18 cellular contexts compared by ENCODE assay signal in the genomic region with DNA sequence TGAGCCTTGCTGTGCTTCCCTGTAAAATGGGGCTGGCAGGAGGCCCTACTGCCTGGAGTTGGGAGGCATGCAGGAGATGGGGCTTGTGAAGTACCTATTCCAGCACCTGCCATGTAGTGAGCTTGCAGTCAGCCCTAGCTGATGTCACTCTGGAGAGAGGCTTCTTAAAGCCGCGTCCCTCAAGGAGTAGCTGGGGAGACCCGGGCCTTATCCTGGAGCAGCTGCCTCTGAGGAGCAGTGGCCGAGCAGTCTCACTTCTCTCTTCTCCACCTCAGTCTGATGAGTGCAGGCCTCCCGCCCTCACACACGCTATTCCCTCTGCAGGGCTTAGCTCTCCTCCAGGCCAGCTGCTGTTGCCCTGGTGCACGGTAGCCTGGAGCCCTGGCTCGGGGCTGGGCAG. TPM values are rescaled to one million over a fixed set of nuclear protein-coding genes. Genes with fewer than 3 reads are reported as not detected.
A peak's percentile ranks its signal among the peaks of the same experiment; 100 is the strongest.
DNase-seq lines count a peak whose midpoint lies in the region; ATAC-seq, FAIRE-seq and TF ChIP-seq lines count a peak whose summit lies in the region.
"Had no signal": no experiment of that assay in that cellular context is flagged by ENCODE, and none has a peak within 500 bp of the region (broad histone marks: within the 10 kb centered on the region; RNA-seq: fewer than 3 reads in every experiment).

No MANE protein-coding gene starts in this region.

- no peak overlapping the region for H3K4me3 Mint-ChIP-seq in stimulated activated naive CD8-positive, alpha-beta T cell treated with anti-CD3 and anti-CD28 coated beads, Interleukin-15, amount 100 ng/mL, for 72 hours
- H3K4me3 Mint-ChIP-seq: CD8-positive, alpha-beta T cell had no signal

- H3K4me1 ChIP-seq in OCI-LY7 (ENCODE audit: insufficient read depth, low read length, poor library complexity, severe bottlenecking) (peaks cover 40% of the 10 kb centered on the region), H1 (replicated peaks in 1 of 4; ENCODE audit: control insufficient read depth in 3 of 4, insufficient read depth in 4 of 4, low read length in 3 of 4) (peaks cover 0 to 4% (median 1%) of the 10 kb centered on the region in 4 experiments; a peak in 4 of 7 replicates)

- peaks cover 2% of the 10 kb centered on the region; the same call in 1 of the 2 replicates for H3K23me2 ChIP-seq in H1 (ENCODE audit: low read depth, low read length)

- H3K4me1 Mint-ChIP-seq in stimulated activated naive CD8-positive, alpha-beta T cell treated with anti-CD3 and anti-CD28 coated beads, Interleukin-15, amount 100 ng/mL, for 72 hours: peaks cover 11% of the 10 kb centered on the region

- H3K4me2 ChIP-seq in OCI-LY7 (ENCODE audit: low read length) (no peak overlapping the region), H1 (ENCODE audit: insufficient read depth in 1 of 2, low read depth in 2 of 2, low read length in 2 of 2) (no peak overlapping the region)

- H2AFZ ChIP-seq in OCI-LY7 (ENCODE audit: low read length): no peak overlapping the region
- H2AFZ ChIP-seq in H1 (ENCODE audit: low read length): no peak overlapping the region

- no TSS peak for BruUV-seq in OCI-LY7 (replicated peaks; lab: Mats Ljungman, UMichigan)

- H2AK5ac ChIP-seq in H1 (ENCODE audit: low read depth, low read length): no peak overlapping the region

- ATAC-seq in stimulated activated naive CD8-positive, alpha-beta T cell treated with anti-CD3 and anti-CD28 coated beads, Interleukin-15, Interleukin-2, amounts not matched to agents 100 U/mL and 50 U/mL, for 24 hours: peak; percentile 7
- no peak for ATAC-seq in stimulated activated naive CD8-positive, alpha-beta T cell treated with anti-CD3 and anti-CD28 coated beads, Interleukin-15, amount 100 ng/mL, for 72 hours
- ATAC-seq in HG03108 (IDR thresholded peaks at IDR 0.05; ENCODE audit: unreplicated experiment): no peak
- ATAC-seq: CD8-positive, alpha-beta T cell; Right ventricle myocardium inferior had no signal

- H4K20me1 ChIP-seq in OCI-LY7 (ENCODE audit: insufficient read depth, low read length): 0 out of 2 replicates have a peak, but pooled peaks cover 4% of the 10 kb centered on the region
- peaks cover 10 to 19% of the 10 kb centered on the region in 2 experiments for H4K20me1 ChIP-seq in H1 (replicated peaks in 1 of 2; ENCODE audit: control insufficient read depth in 1 of 2, insufficient read depth in 2 of 2, low read length in 2 of 2)

- H3K79me1 ChIP-seq in H1 (ENCODE audit: low read depth, low read length): peaks cover 7% of the 10 kb centered on the region

- H3K4me3 ChIP-seq in OCI-LY7 (ENCODE audit: low read depth, low read length, poor library complexity, severe bottlenecking) (no peak overlapping the region), H1 (ENCODE audit: extremely low read depth in 1 of 4, insufficient read depth in 2 of 4, low read depth in 3 of 4, low read length in 4 of 4) (no peak overlapping the region), dorsolateral prefrontal cortex (no peak overlapping the region)

- H3K79me2 ChIP-seq in OCI-LY7 (ENCODE audit: insufficient read depth, low read depth, low read length): peaks cover 18% of the 10 kb centered on the region
- peaks cover 0 to 6% of the 10 kb centered on the region in 2 experiments; a peak in 2 of 4 replicates for H3K79me2 ChIP-seq in H1 (ENCODE audit: control insufficient read depth in 1 of 2, insufficient read depth in 2 of 2, low read length in 2 of 2)

- no peak overlapping the region for H3K56ac ChIP-seq in H1 (replicated peaks; ENCODE audit: insufficient read length, low read depth, low read length)

- H3K36me3 ChIP-seq in OCI-LY7 (ENCODE audit: insufficient read depth, low read length): peaks cover 97% of the 10 kb centered on the region
- H3K36me3 ChIP-seq in H1 (ENCODE audit: control insufficient read depth in 2 of 4, insufficient read depth in 4 of 4, low read length in 3 of 4): peaks cover 12 to 69% (median 45%) of the 10 kb centered on the region in 4 experiments; a peak in 7 of 8 replicates

- no peak overlapping the region for H4K5ac ChIP-seq in H1 (ENCODE audit: insufficient read length, low read depth, low read length)

- H3K18ac ChIP-seq in H1 (ENCODE audit: extremely low read depth, low read length): no peak overlapping the region

- intact Hi-C loops in OCI-LY7 (cut with micrococcal nuclease; ENCODE audit: unreplicated experiment) (no loop called here), dorsolateral prefrontal cortex (cut with DNase I) (loop anchor here (5.0 to 10.0 kb wide), 2 partner anchors 152 to 155 kb away; partner anchors contain the start of gene APOE (in 1 of the 2))

- H2BK15ac ChIP-seq in H1 (ENCODE audit: low read length): no peak overlapping the region

- no peak for TF ChIP-seq RAD21 in H1 (IDR thresholded peaks at IDR 0.05 in 1 of 2, conservative IDR thresholded peaks at IDR 0.05 in 1 of 2; ENCODE audit: low read depth in 2 of 2, low read length in 2 of 2)

- H2BK5ac ChIP-seq in H1 (ENCODE audit: low read depth, low read length): no peak overlapping the region

- no peak overlapping the region for H3K14ac ChIP-seq in H1 (ENCODE audit: insufficient read length)

- CTCF ChIA-PET in OCI-LY7 (lab: Charles Lee; ENCODE audit: unreplicated experiment) (interaction anchor here (0.9 kb wide), 1 partner anchor 50 kb away, joined by 3 read pairs; no protein-coding TSS in a partner anchor), H1 (lab: Charles Lee; ENCODE audit: partially characterized antibody) (interaction anchor here (0.7 to 4.3 kb wide), 12 partner anchors 9 to 130 kb away, joined by 3 to 85 read pairs (median 4); partner anchors contain the start of genes CLASRP, PPP1R37 and RELB)

- H3K9me3 Mint-ChIP-seq in stimulated activated naive CD8-positive, alpha-beta T cell treated with anti-CD3 and anti-CD28 coated beads, Interleukin-15, amount 100 ng/mL, for 72 hours: no peaks in the 10 kb centered on the region
- H3K9me3 Mint-ChIP-seq: CD8-positive, alpha-beta T cell had no signal

- FAIRE-seq in H1 (lab: Jason Lieb, UNC): no peak
- FAIRE-seq: A204.1 had no signal

- WGBS in H1 (ENCODE audit: extremely low coverage in 1 of 2, insufficient coverage in 1 of 2, insufficient read length in 1 of 2, insufficient replicate concordance in 2 of 2, low coverage in 1 of 2, low lambda C conversion rate in 2 of 2, missing lambda C conversion rate in 1 of 2), 2 experiments: 95% methylated on average over 8 of the region's 8 CpGs; no CpG with 5 or more reads in 1 of the 2 experiments

- H3K27me3 Mint-ChIP-seq in stimulated activated naive CD8-positive, alpha-beta T cell treated with anti-CD3 and anti-CD28 coated beads, Interleukin-15, amount 100 ng/mL, for 72 hours: no peaks in the 10 kb centered on the region

- no peak for DNase-seq in stimulated activated naive CD8-positive, alpha-beta T cell treated with anti-CD3 and anti-CD28 coated beads, Interleukin-15, Interleukin-2, amounts not matched to agents 100 U/mL and 50 U/mL, for 24 hours
- no peak for DNase-seq in stimulated activated naive CD8-positive, alpha-beta T cell treated with anti-CD3 and anti-CD28 coated beads, Interleukin-15, amount 100 ng/mL, for 72 hours
- peak; percentile 44 for DNase-seq in OCI-LY7 (ENCODE audit: low spot score)
- no peak for DNase-seq in H1 (ENCODE audit: low read depth in 1 of 2, low spot score in 2 of 2)
- no peak for DNase-seq in dorsolateral prefrontal cortex
- DNase-seq in NCI-H510A treated with DMSO at 0.1 percent for 48 hours (lab: John Stamatoyannopoulos, UW): no peak
- no peak for DNase-seq in activated CD4-positive, CD25-positive, alpha-beta regulatory T cell (lab: John Stamatoyannopoulos, UW)
- DNase-seq: Calu3; CD8-positive, alpha-beta T cell; NCI-H1105; NCI-H2081; NCI-H2171 treated with DMSO at 0.1 percent for 48 hours; NCI-H446 treated with DMSO at 0.1 percent for 48 hours; NK-92 treated with Interleukin-12 subunit alpha and Interleukin-12 subunit beta, amount 100 ng/mL, for 24 hours had no signal

- no peak for TF ChIP-seq EP300 in H1 (IDR thresholded peaks at IDR 0.05; ENCODE audit: borderline replicate concordance in 1 of 2, low read depth in 2 of 2, low read length in 2 of 2)

- H3K27me3 ChIP-seq in H1 (replicated peaks in 1 of 4; ENCODE audit: control insufficient read depth in 3 of 4, extremely low read depth in 1 of 4, insufficient read depth in 3 of 4, low read length in 3 of 4): no peaks in the 10 kb centered on the region
- H3K27me3 ChIP-seq in dorsolateral prefrontal cortex: no peaks in the 10 kb centered on the region

- H2BK120ac ChIP-seq in H1 (replicated peaks; ENCODE audit: low read depth, low read length): no peak overlapping the region

- H4K91ac ChIP-seq in H1 (replicated peaks; ENCODE audit: insufficient read length, low read length): no peak overlapping the region

- H3K27ac ChIP-seq in OCI-LY7 (ENCODE audit: low read depth, low read length, poor library complexity, severe bottlenecking) (peak overlapping the region; percentile 43), H1 (ENCODE audit: low read depth, low read length) (no peak overlapping the region), dorsolateral prefrontal cortex (peak overlapping the region in 13 of 59 donors; percentile 1 to 57 (median 23))

- no peaks in the 10 kb centered on the region for H3K9me2 ChIP-seq in OCI-LY7 (ENCODE audit: insufficient read depth, low read length)

- no peak overlapping the region for H3K9ac ChIP-seq in H1 (replicated peaks in 1 of 4; ENCODE audit: extremely low read depth in 1 of 4, low read depth in 3 of 4, low read length in 3 of 4)

- H3K23ac ChIP-seq in H1 (ENCODE audit: insufficient read length): no peak overlapping the region

- no peak for TF ChIP-seq POLR2A in H1 (IDR thresholded peaks at IDR 0.05; ENCODE audit: control extremely low read depth in 1 of 2, low read depth in 2 of 2, low read length in 2 of 2)

- peak overlapping the region in 1 of 2 donors; percentile 91 for H3K27ac Mint-ChIP-seq in stimulated activated naive CD8-positive, alpha-beta T cell treated with anti-CD3 and anti-CD28 coated beads, Interleukin-15, amount 100 ng/mL, for 72 hours
- H3K27ac Mint-ChIP-seq: CD8-positive, alpha-beta T cell had no signal

- H3K4ac ChIP-seq in H1 (replicated peaks; ENCODE audit: insufficient read length, low read depth, low read length): no peak overlapping the region

- POLR2A ChIA-PET in OCI-LY7 (lab: Charles Lee): interaction anchor here (1.0 kb wide), 1 partner anchor 9 kb away, joined by 3 read pairs; no protein-coding TSS in a partner anchor
- POLR2A ChIA-PET in H1 (lab: Charles Lee; ENCODE audit: partially characterized antibody): interaction anchor here (1.0 to 1.5 kb wide), 3 partner anchors 9 to 208 kb away, joined by 3 to 6 read pairs (median 4); no protein-coding TSS in a partner anchor

- H2BK20ac ChIP-seq in H1 (ENCODE audit: low read length): no peak overlapping the region

- TF ChIP-seq CTCF in OCI-LY7 (conservative IDR thresholded peaks at IDR 0.05; ENCODE audit: low read length): no peak
- no peak for TF ChIP-seq CTCF in H1 (IDR thresholded peaks at IDR 0.05; ENCODE audit: control extremely low read depth in 1 of 3, insufficient read depth in 1 of 3, low read depth in 1 of 3, low read length in 3 of 3)
- no peak for TF ChIP-seq CTCF in dorsolateral prefrontal cortex (IDR thresholded peaks at IDR 0.05 in 54 of 56, conservative IDR thresholded peaks at IDR 0.05 in 2 of 56; ENCODE audit: low read depth in 1 of 56, partially characterized antibody in 56 of 56)

- H2BK12ac ChIP-seq in H1 (ENCODE audit: low read depth, low read length): no peak overlapping the region

- H3K9me3 ChIP-seq in OCI-LY7 (ENCODE audit: low read length): no peaks in the 10 kb centered on the region
- no peaks in the 10 kb centered on the region for H3K9me3 ChIP-seq in H1 (ENCODE audit: insufficient read depth in 2 of 2, low read depth in 1 of 2, low read length in 1 of 2)

- peak overlapping the region; percentile 39; the same call in 1 of the 2 replicates for H4K8ac ChIP-seq in H1 (ENCODE audit: extremely low read depth, insufficient read depth, low read length)

RNA-seq across cellular contexts. Expression of gene CLASRP, which starts 18.0 kb away (rescaled TPM):
- total RNA-seq in OCI-LY7 (2014; rRNA removed; shearing (Covaris generic)): 142 and 152 TPM in 2 replicates
- total RNA-seq in OCI-LY7 (2022) (166 and 181 TPM in 2 replicates), dorsolateral prefrontal cortex (100 to 1,000 TPM in 71 of 120 experiments, 10 to 100 TPM in 49; 51.6 to 162 (median 105) TPM)
- total RNA-seq in H1 (2021; fragmentation: NEBNext Ultra II Directional; extraction: Animal tissue kit (Norgen Biotek cat#: 25700)): 63.4 and 71.7 TPM in 2 replicates
- polyA plus RNA-seq in H1 (2011; rRNA removed): 22.3 and 25.8 TPM in 2 replicates
- polyA plus RNA-seq in H1 (2011; cell fraction: cytosol; rRNA removed): 30.1 TPM
- polyA plus RNA-seq in H1 (2011; cell fraction: nucleus; rRNA removed): 143 TPM
- polyA plus RNA-seq in H1 (2012, experiment 1 of 2): 60.4 to 106 TPM (median 89.9 TPM) in 4 replicates
- 21.3 TPM for polyA plus RNA-seq in H1 (2012, experiment 2 of 2)
- polyA plus RNA-seq in H1 (2013, experiment 1 of 2): 35.8 TPM
- polyA plus RNA-seq in H1 (2013, experiment 2 of 2): 31.6 TPM
- 16.3 and 26.5 TPM in 2 replicates for polyA minus RNA-seq in H1 (2011; rRNA and poly(A)+ RNA removed)
- polyA minus RNA-seq in H1 (2011; cell fraction: cytosol; rRNA and poly(A)+ RNA removed): 14.7 TPM
- 41.7 TPM for polyA minus RNA-seq in H1 (2011; cell fraction: nucleus; rRNA and poly(A)+ RNA removed)

RNA-seq across cellular contexts. Expression of gene ZNF296, which starts 19.4 kb away (rescaled TPM):
- 10.6 and 13.5 TPM in 2 replicates for total RNA-seq in OCI-LY7 (2014; rRNA removed; shearing (Covaris generic))
- total RNA-seq in OCI-LY7 (2022): 31.4 and 31.6 TPM in 2 replicates
- 6.8 and 7.5 TPM in 2 replicates for total RNA-seq in H1 (2021; fragmentation: NEBNext Ultra II Directional; extraction: Animal tissue kit (Norgen Biotek cat#: 25700))
- 2.7 and 6.4 TPM in 2 replicates for polyA plus RNA-seq in H1 (2011; rRNA removed)
- polyA plus RNA-seq in H1 (2011; cell fraction: cytosol; rRNA removed): 2.3 TPM
- polyA plus RNA-seq in H1 (2011; cell fraction: nucleus; rRNA removed): 6.4 TPM
- polyA plus RNA-seq in H1 (2012, experiment 1 of 2): 3.2 to 8.2 TPM (median 7.6 TPM) in 4 replicates
- 7.1 TPM for polyA plus RNA-seq in H1 (2012, experiment 2 of 2)
- 6.4 TPM for polyA plus RNA-seq in H1 (2013, experiment 1 of 2)
- polyA plus RNA-seq in H1 (2013, experiment 2 of 2): 6.2 TPM
- polyA minus RNA-seq in H1 (2011; rRNA and poly(A)+ RNA removed): 1.1 TPM in 2 replicates
- polyA minus RNA-seq in H1 (2011; cell fraction: cytosol; rRNA and poly(A)+ RNA removed): 7.6 TPM
- 8.8 TPM for polyA minus RNA-seq in H1 (2011; cell fraction: nucleus; rRNA and poly(A)+ RNA removed)
- total RNA-seq in dorsolateral prefrontal cortex: 1 to 10 TPM in 79 of 120 experiments, under 1 TPM in 41; 0.36 to 3.5 (median 1.3) TPM
- total RNA-seq: M059J had no signal

RNA-seq across cellular contexts. Expression of gene GEMIN7, which starts 22.2 kb away (rescaled TPM):
- total RNA-seq in OCI-LY7 (2014; rRNA removed; shearing (Covaris generic)): 45.2 and 60.0 TPM in 2 replicates
- total RNA-seq in OCI-LY7 (2022) (38.8 and 46.3 TPM in 2 replicates), dorsolateral prefrontal cortex (10 to 100 TPM in 115 of 120 experiments, 1 to 10 TPM in 5; 5.0 to 26.4 (median 16.3) TPM)
- 48.0 and 48.5 TPM in 2 replicates for total RNA-seq in H1 (2021; fragmentation: NEBNext Ultra II Directional; extraction: Animal tissue kit (Norgen Biotek cat#: 25700))
- polyA plus RNA-seq in H1 (2011; rRNA removed): 91.6 and 113 TPM in 2 replicates
- 68.0 TPM for polyA plus RNA-seq in H1 (2011; cell fraction: cytosol; rRNA removed)
- 71.1 TPM for polyA plus RNA-seq in H1 (2011; cell fraction: nucleus; rRNA removed)
- 40.4 to 54.4 TPM (median 47.9 TPM) in 4 replicates for polyA plus RNA-seq in H1 (2012, experiment 1 of 2)
- polyA plus RNA-seq in H1 (2012, experiment 2 of 2): 86.0 TPM
- 32.3 TPM for polyA plus RNA-seq in H1 (2013, experiment 1 of 2)
- 33.2 TPM for polyA plus RNA-seq in H1 (2013, experiment 2 of 2)
- 18.7 and 22.3 TPM in 2 replicates for polyA minus RNA-seq in H1 (2011; rRNA and poly(A)+ RNA removed)
- polyA minus RNA-seq in H1 (2011; cell fraction: cytosol; rRNA and poly(A)+ RNA removed): 29.5 TPM
- polyA minus RNA-seq in H1 (2011; cell fraction: nucleus; rRNA and poly(A)+ RNA removed): 26.8 TPM

RNA-seq across cellular contexts. Expression of gene PPP1R37, which starts 36.1 kb away (rescaled TPM):
- total RNA-seq in OCI-LY7 (2014; rRNA removed; shearing (Covaris generic)): 35.5 and 48.6 TPM in 2 replicates
- total RNA-seq in OCI-LY7 (2022) (24.7 and 27.7 TPM in 2 replicates), dorsolateral prefrontal cortex (10 to 100 TPM; 33.6 to 77.3 (median 54.0) TPM)
- 25.7 and 27.0 TPM in 2 replicates for total RNA-seq in H1 (2021; fragmentation: NEBNext Ultra II Directional; extraction: Animal tissue kit (Norgen Biotek cat#: 25700))
- 14.6 and 22.5 TPM in 2 replicates for polyA plus RNA-seq in H1 (2011; rRNA removed)
- 23.0 TPM for polyA plus RNA-seq in H1 (2011; cell fraction: cytosol; rRNA removed)
- polyA plus RNA-seq in H1 (2011; cell fraction: nucleus; rRNA removed): 71.7 TPM
- polyA plus RNA-seq in H1 (2012, experiment 1 of 2): 22.9 to 30.5 TPM (median 24.6 TPM) in 4 replicates
- 16.5 TPM for polyA plus RNA-seq in H1 (2012, experiment 2 of 2)
- polyA plus RNA-seq in H1 (2013, experiment 1 of 2): 12.6 TPM
- 11.6 TPM for polyA plus RNA-seq in H1 (2013, experiment 2 of 2)
- polyA minus RNA-seq in H1 (2011; rRNA and poly(A)+ RNA removed): 7.8 and 11.9 TPM in 2 replicates
- 16.8 TPM for polyA minus RNA-seq in H1 (2011; cell fraction: cytosol; rRNA and poly(A)+ RNA removed)
- polyA minus RNA-seq in H1 (2011; cell fraction: nucleus; rRNA and poly(A)+ RNA removed): 25.7 TPM

RNA-seq across cellular contexts. Expression of gene RELB, which starts 55.6 kb away (rescaled TPM):
- total RNA-seq in OCI-LY7 (2014; rRNA removed; shearing (Covaris generic)): 36.4 and 36.9 TPM in 2 replicates
- total RNA-seq in OCI-LY7 (2022) (51.1 and 61.7 TPM in 2 replicates), dorsolateral prefrontal cortex (10 to 100 TPM in 3 of 120 experiments, 1 to 10 TPM in 117; 1.5 to 13.8 (median 4.1) TPM)
- total RNA-seq in H1 (2021; fragmentation: NEBNext Ultra II Directional; extraction: Animal tissue kit (Norgen Biotek cat#: 25700)): 12.5 and 13.1 TPM in 2 replicates
- polyA plus RNA-seq in H1 (2011; rRNA removed): 10.0 and 12.6 TPM in 2 replicates
- polyA plus RNA-seq in H1 (2011; cell fraction: cytosol; rRNA removed): 9.7 TPM
- 13.6 TPM for polyA plus RNA-seq in H1 (2011; cell fraction: nucleus; rRNA removed)
- polyA plus RNA-seq in H1 (2012, experiment 1 of 2): 8.9 to 13.6 TPM (median 12.7 TPM) in 4 replicates
- polyA plus RNA-seq in H1 (2012, experiment 2 of 2): 10.1 TPM
- 7.2 TPM for polyA plus RNA-seq in H1 (2013, experiment 1 of 2)
- polyA plus RNA-seq in H1 (2013, experiment 2 of 2): 6.2 TPM
- polyA minus RNA-seq in H1 (2011; rRNA and poly(A)+ RNA removed): 3.8 and 6.1 TPM in 2 replicates
- polyA minus RNA-seq in H1 (2011; cell fraction: cytosol; rRNA and poly(A)+ RNA removed): 9.6 TPM
- 5.9 TPM for polyA minus RNA-seq in H1 (2011; cell fraction: nucleus; rRNA and poly(A)+ RNA removed)
